ENCODE assay signal across 31 cellular contexts in the genomic region with DNA sequence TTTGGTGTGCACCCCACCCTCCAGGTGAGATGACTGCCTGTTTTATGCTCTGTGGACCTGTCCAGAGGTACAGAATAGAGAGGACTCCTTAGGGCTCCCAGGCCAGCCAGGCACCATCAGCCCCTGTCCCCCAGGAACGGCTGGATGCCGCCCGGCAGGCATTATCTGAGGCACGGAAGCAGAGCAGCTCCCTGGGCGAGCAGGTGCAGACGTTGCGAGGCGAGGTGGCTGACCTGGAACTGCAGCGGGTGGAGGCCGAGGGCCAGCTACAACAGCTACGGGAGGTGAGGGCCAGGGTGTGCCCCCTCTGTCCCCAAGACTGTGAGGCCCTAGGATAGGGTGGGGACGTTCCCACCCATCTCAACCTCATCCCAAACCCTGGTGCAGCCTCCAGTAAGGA. TPM values are rescaled to one million over a fixed set of nuclear protein-coding genes. Genes with fewer than 3 reads are reported as not detected.
"Had no signal": no experiment of that assay in that cellular context is flagged by ENCODE, and none has a peak within 500 bp of the region (broad histone marks: within the 10 kb centered on the region; RNA-seq: fewer than 3 reads in every experiment).

No MANE protein-coding gene starts in this region.

- H3K4me3 Mint-ChIP-seq: activated CD4-positive, alpha-beta T cell treated with anti-CD3 and anti-CD28 coated beads, Interleukin-2, amount 10 ng/mL, durations not matched to agents 24 days and 14 days; activated CD8-positive, alpha-beta T cell treated with anti-CD3 and anti-CD28 coated beads, Interleukin-2, amount 10 ng/mL, durations not matched to agents 7 days and 5 days; activated naive CD4-positive, alpha-beta T cell treated with anti-CD3 and anti-CD28 coated beads for 36 hours; activated naive CD8-positive, alpha-beta T cell treated with anti-CD3 and anti-CD28 coated beads, Interleukin-2, amount 50 U/mL, for 24 hours; activated T-cell treated with anti-CD3 and anti-CD28 coated beads, Interleukin-2, amount 50 U/mL, for 24 hours; T-cell had no signal

- H3K27ac ChIP-seq: brain microvascular endothelial cell, WERI-Rb-1 had no signal

- H3K4me1 Mint-ChIP-seq: activated naive CD8-positive, alpha-beta T cell treated with anti-CD3 and anti-CD28 coated beads, Interleukin-2, amount 50 U/mL, for 24 hours had no signal

- H3K27me3 Mint-ChIP-seq: activated CD4-positive, alpha-beta T cell treated with anti-CD3 and anti-CD28 coated beads, Interleukin-2, amount 10 ng/mL, durations not matched to agents 24 days and 14 days; activated naive CD8-positive, alpha-beta T cell treated with anti-CD3 and anti-CD28 coated beads, Interleukin-2, amount 50 U/mL, for 24 hours; activated T-cell treated with anti-CD3 and anti-CD28 coated beads, Interleukin-2, amount 50 U/mL, for 24 hours; T-cell had no signal

- H3K9me3 ChIP-seq: MG63 had no signal

- H3K27ac Mint-ChIP-seq: activated CD4-positive, alpha-beta T cell treated with anti-CD3 and anti-CD28 coated beads, Interleukin-2, amount 10 ng/mL, durations not matched to agents 24 days and 14 days; activated CD8-positive, alpha-beta T cell treated with anti-CD3 and anti-CD28 coated beads, Interleukin-2, amount 10 ng/mL, durations not matched to agents 7 days and 5 days; activated naive CD4-positive, alpha-beta T cell treated with anti-CD3 and anti-CD28 coated beads for 36 hours; activated naive CD8-positive, alpha-beta T cell treated with anti-CD3 and anti-CD28 coated beads, Interleukin-2, amount 50 U/mL, for 24 hours; activated T-cell treated with anti-CD3 and anti-CD28 coated beads, Interleukin-2, amount 50 U/mL, for 24 hours; activated T-helper 2 cell treated with anti-CD3 and anti-CD28 coated beads, Interferon-gamma antibody, Interleukin-2, Interleukin-4, amounts not matched to agents 10 μg/mL and 5 μg/mL and 100 μg/mL, durations not matched to agents 14 hours and 24 hours and 36 hours; T-cell had no signal

- DNase-seq: activated CD4-positive, alpha-beta T cell treated with anti-CD3 and anti-CD28 coated beads, Interleukin-2, amount 10 ng/mL, durations not matched to agents 24 days and 14 days; activated CD4-positive, alpha-beta T cell treated with anti-CD3 and anti-CD28 coated beads, Interleukin-2, amount 50 U/mL, for 48 hours; activated CD8-positive, alpha-beta T cell treated with anti-CD3 and anti-CD28 coated beads, Interleukin-2, amount 10 ng/mL, durations not matched to agents 7 days and 5 days; activated gamma-delta T cell; activated naive CD4-positive, alpha-beta T cell treated with anti-CD3 and anti-CD28 coated beads for 36 hours; activated naive CD8-positive, alpha-beta T cell treated with anti-CD3 and anti-CD28 coated beads, Interleukin-2, amount 50 U/mL, for 24 hours; activated T-cell treated with anti-CD3 and anti-CD28 coated beads, Interleukin-2, amount 50 U/mL, for 24 hours; anterior cingulate cortex; brain microvascular endothelial cell; central memory CD4-positive, alpha-beta T cell; Kasumi-1; KG1; MG63; NCI-H1048; NCI-H1105 treated with DMSO at 0.1 percent for 48 hours; NCI-H1436; NCI-H1694; NCI-H1930; NCI-H2081 treated with DMSO at 0.1 percent for 48 hours; NCI-H226; NCI-H446 treated with DMSO at 0.1 percent for 48 hours; NCI-H524; SIG-M5; T-cell; T1000; WERI-Rb-1 had no signal

- H3K4me3 ChIP-seq: MG63 had no signal

- ATAC-seq: activated CD8-positive, alpha-beta T cell treated with anti-CD3 and anti-CD28 coated beads, Interleukin-2, amount 10 ng/mL, durations not matched to agents 7 days and 5 days; activated naive CD4-positive, alpha-beta T cell treated with anti-CD3 and anti-CD28 coated beads, Interleukin-2, amount 50 U/mL, for 72 hours; activated naive CD8-positive, alpha-beta T cell treated with anti-CD3 and anti-CD28 coated beads, Interleukin-2, amount 50 U/mL, for 24 hours; Right ventricle myocardium inferior; SK-N-SH treated with all-trans-retinoic acid at 6 μM for 48 hours; T-cell had no signal

- H3K9me3 Mint-ChIP-seq: activated CD4-positive, alpha-beta T cell treated with anti-CD3 and anti-CD28 coated beads, Interleukin-2, amount 10 ng/mL, durations not matched to agents 24 days and 14 days; activated naive CD4-positive, alpha-beta T cell treated with anti-CD3 and anti-CD28 coated beads for 36 hours; activated naive CD4-positive, alpha-beta T cell treated with anti-CD3 and anti-CD28 coated beads, Interleukin-2, amount 50 U/mL, for 72 hours; activated naive CD8-positive, alpha-beta T cell treated with anti-CD3 and anti-CD28 coated beads, Interleukin-2, amount 50 U/mL, for 24 hours; activated T-cell treated with anti-CD3 and anti-CD28 coated beads, Interleukin-2, amount 50 U/mL, for 24 hours; activated T-helper 2 cell treated with anti-CD3 and anti-CD28 coated beads, Interferon-gamma antibody, Interleukin-2, Interleukin-4, amounts not matched to agents 10 μg/mL and 5 μg/mL and 100 μg/mL, durations not matched to agents 14 hours and 24 hours and 36 hours; T-cell had no signal

- H3K27me3 ChIP-seq: brain microvascular endothelial cell, MG63 had no signal

- H3K36me3 Mint-ChIP-seq: activated naive CD4-positive, alpha-beta T cell treated with anti-CD3 and anti-CD28 coated beads, Interleukin-2, amount 50 U/mL, for 72 hours had no signal

RNA-seq across cellular contexts. Expression of a gene that starts 10.8 kb away (rescaled TPM):
- total RNA-seq: activated CD4-positive, alpha-beta T cell treated with anti-CD3 and anti-CD28 coated beads, Interleukin-2, amount 10 ng/mL, durations not matched to agents 24 days and 14 days; activated CD8-positive, alpha-beta T cell treated with anti-CD3 and anti-CD28 coated beads, Interleukin-2, amount 10 ng/mL, durations not matched to agents 7 days and 5 days; activated naive CD4-positive, alpha-beta T cell treated with anti-CD3 and anti-CD28 coated beads for 36 hours; activated T-helper 2 cell treated with anti-CD3 and anti-CD28 coated beads, Interferon-gamma antibody, Interleukin-2, Interleukin-4, amounts not matched to agents 10 μg/mL and 5 μg/mL and 100 μg/mL, durations not matched to agents 14 hours and 24 hours and 36 hours; T-cell; T-helper 2 cell treated with Interferon-gamma antibody and Interleukin-4, amounts not matched to agents 100 ng/mL and 5 ng/mL, for 36 hours had no signal
